Comparison of ENCODE assay signal across 7 cellular contexts in the genomic region with DNA sequence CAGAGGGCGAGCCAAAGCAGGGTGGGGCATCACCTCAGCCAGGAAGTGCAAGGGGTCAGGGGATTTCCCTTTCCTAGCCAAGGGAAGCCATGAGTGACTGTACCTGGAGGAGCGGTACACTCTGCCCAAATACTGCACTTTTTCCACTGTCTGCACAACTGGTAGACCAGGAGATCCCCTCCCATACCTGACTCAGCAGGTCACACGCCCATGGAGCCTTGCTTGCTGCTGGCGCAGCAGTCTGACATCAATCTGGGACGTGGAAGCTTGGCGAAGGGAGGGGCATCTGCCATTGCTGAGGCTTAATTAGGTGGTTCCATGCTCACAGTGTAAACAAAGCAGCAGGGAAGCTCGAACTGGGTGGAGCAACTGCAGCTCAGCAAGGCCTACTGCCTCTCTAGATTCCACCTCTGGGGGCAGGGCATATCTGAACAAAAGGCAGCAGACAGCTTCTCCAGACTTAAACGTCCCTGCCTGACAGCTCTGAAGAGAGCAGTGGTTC.
DNase-seq lines count a peak whose midpoint lies in the region; TF ChIP-seq lines count a peak whose summit lies in the region.
"Not testable (repeated sequence)": the region's sequence is repeated elsewhere in the genome, so short reads cannot be mapped to it uniquely, and the experiment has no call there.

No MANE protein-coding gene starts in this region.

- H4K5ac ChIP-seq in mesendoderm (ENCODE audit: low read length): not testable (repeated sequence)

- not testable (repeated sequence) for H3K9me3 ChIP-seq in NT2/D1 (ENCODE audit: insufficient read depth, low read length); spleen

- not testable (repeated sequence) for H3K56ac ChIP-seq in mesendoderm (ENCODE audit: low read length)

- WGBS in mesendoderm (ENCODE audit: extremely low coverage, insufficient coverage, low lambda C conversion rate): no CpG with 5 or more reads among the region's 8 CpGs
- 48 to 73% (median 60%) methylated on average over 2 to 8 of the region's 8 CpGs for WGBS in spleen, 5 donors

- H2AK5ac ChIP-seq in mesendoderm (ENCODE audit: low read length): not testable (repeated sequence)

- not testable (repeated sequence) for H2BK5ac ChIP-seq in mesendoderm (ENCODE audit: low read length)

- not testable (repeated sequence) for H3K18ac ChIP-seq in mesendoderm (ENCODE audit: low read length)

- intact Hi-C loops in spleen (cut with DNase I; ENCODE audit: low total_unique reads): not testable (repeated sequence)

- not testable (repeated sequence) for H3K4ac ChIP-seq in mesendoderm (ENCODE audit: low read depth, low read length)

- H3K79me1 ChIP-seq in mesendoderm (ENCODE audit: low read length): not testable (repeated sequence)

- not testable (repeated sequence) for H3K4me3 ChIP-seq in NT2/D1 (ENCODE audit: insufficient read length, low read depth); mesendoderm (ENCODE audit: low read length); spleen

- not testable (repeated sequence) for H4K8ac ChIP-seq in mesendoderm (ENCODE audit: low read depth, low read length)

- not testable (repeated sequence) for H3K27me3 ChIP-seq in NT2/D1 (ENCODE audit: insufficient read depth, insufficient read length); mesendoderm (ENCODE audit: insufficient read depth, low read length, poor library complexity); spleen (replicated peaks in 1 of 7)

- not testable (repeated sequence) for H3K9ac ChIP-seq in NT2/D1 (ENCODE audit: insufficient read length, low read depth); mesendoderm (ENCODE audit: low read length)

- not testable (repeated sequence) for H2BK120ac ChIP-seq in mesendoderm (ENCODE audit: low read depth, low read length)

- DNase-seq in DMS53 (lab: John Stamatoyannopoulos, UW) (peak; percentile 6), HT-29 (ENCODE audit: low spot score) (peak; percentile 11), NCI-H2171 treated with DMSO at 0.1 percent for 48 hours (lab: John Stamatoyannopoulos, UW) (peak; percentile 46), NT2/D1 (ENCODE audit: low read depth, low spot score) (peak; percentile 38), ecto neural progenitor cell (ENCODE audit: low spot score) (peak; percentile 47), mesendoderm (peak; percentile 23), spleen (peak; percentile 38)

- H3K27ac ChIP-seq in mesendoderm (ENCODE audit: low read depth, low read length); spleen: not testable (repeated sequence)

- not testable (repeated sequence) for TF ChIP-seq POLR2A in spleen (IDR thresholded peaks at IDR 0.05)

- not testable (repeated sequence) for H3K79me2 ChIP-seq in mesendoderm (ENCODE audit: control insufficient read depth, insufficient read depth, low read length)

- H3K4me1 ChIP-seq in NT2/D1 (ENCODE audit: insufficient read depth, insufficient read length); mesendoderm (ENCODE audit: control insufficient read depth, low read depth, low read length); spleen: not testable (repeated sequence)

- H3K4me2 ChIP-seq in mesendoderm (ENCODE audit: low read length): not testable (repeated sequence)

- not testable (repeated sequence) for H2BK15ac ChIP-seq in mesendoderm (replicated peaks; ENCODE audit: low read depth)

- H3K36me3 ChIP-seq in NT2/D1 (ENCODE audit: insufficient read depth, insufficient read length, low read length); mesendoderm (ENCODE audit: control insufficient read depth, insufficient read depth, low read length); spleen: not testable (repeated sequence)

- TF ChIP-seq CTCF in spleen (IDR thresholded peaks at IDR 0.05 in 8 of 11, conservative IDR thresholded peaks at IDR 0.05 in 3 of 11): not testable (repeated sequence)

- H3K23ac ChIP-seq in mesendoderm (ENCODE audit: low read length): not testable (repeated sequence)
